In the genomic region with DNA sequence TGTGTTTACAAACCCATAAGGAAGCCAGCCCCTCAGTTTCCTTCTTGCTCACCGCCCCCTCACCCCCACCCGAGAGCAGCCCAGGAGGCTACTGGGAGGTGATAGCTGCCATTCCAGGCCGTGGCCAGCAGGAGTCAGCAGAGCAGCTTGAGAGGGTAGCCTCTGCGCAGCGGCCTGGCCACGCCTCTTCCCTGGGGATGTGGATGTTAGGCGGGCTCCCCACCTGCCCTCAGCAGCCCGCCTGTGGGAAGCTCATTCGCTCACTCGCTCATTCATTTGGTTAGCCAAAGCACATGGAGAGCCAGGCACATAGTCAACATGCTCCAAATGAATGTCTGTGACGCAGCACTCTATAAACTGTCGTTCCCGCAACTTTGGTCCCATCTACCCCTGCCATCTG, we compare ENCODE assay signal across 8 cellular contexts. TPM values are rescaled to one million over a fixed set of nuclear protein-coding genes. Genes with fewer than 3 reads are reported as not detected.
A peak's percentile ranks its signal among the peaks of the same experiment; 100 is the strongest.
DNase-seq lines count a peak whose midpoint lies in the region; ATAC-seq and TF ChIP-seq lines count a peak whose summit lies in the region.

No MANE protein-coding gene starts in this region.

- H3K4me3 ChIP-seq in DOHH2 (ENCODE audit: low read length) (no peak overlapping the region), lower leg skin (ENCODE audit: low read depth, poor library complexity, severe bottlenecking) (no peak overlapping the region)

- H3K79me2 ChIP-seq in DOHH2 (ENCODE audit: control insufficient read depth, low read length), result peaks cover 25% of the 10 kb centered on the region

- H3K9me2 ChIP-seq in DOHH2 (replicated peaks; ENCODE audit: control insufficient read depth, low read length), result no peaks in the 10 kb centered on the region

- TF ChIP-seq CTCF in DOHH2 (IDR thresholded peaks at IDR 0.05; ENCODE audit: low read depth, low read length, poor library complexity, severe bottlenecking) (peak; percentile 94), lower leg skin (IDR thresholded peaks at IDR 0.05) (peak in 1 of 3 donors; percentile 85)

- intact Hi-C loops in lower leg skin (cut with DNase I; ENCODE audit: low total_unique reads), result loop anchor here (5.0 kb wide), 1 partner anchor 94 kb away; no protein-coding TSS in a partner anchor

- TF ChIP-seq POLR2A in lower leg skin (IDR thresholded peaks at IDR 0.05), result no peak

- ATAC-seq in HG03097 (IDR thresholded peaks at IDR 0.05; ENCODE audit: low FRiP score, unreplicated experiment) (peak; percentile 70), GM19351 (IDR thresholded peaks at IDR 0.05; ENCODE audit: unreplicated experiment) (no peak)

- H3K36me3 ChIP-seq in DOHH2 (ENCODE audit: control insufficient read depth, low read length), result peaks cover 86% of the 10 kb centered on the region

- peaks cover 19% of the 10 kb centered on the region for H3F3A ChIP-seq in DOHH2 (ENCODE audit: control insufficient read depth, insufficient read depth)

- 0 out of 2 replicates have a peak overlapping the region, but pooled peaks have one; percentile 3 for H3K27ac ChIP-seq in DOHH2 (ENCODE audit: low read depth, low read length)

- no peaks in the 10 kb centered on the region for H3K27me3 ChIP-seq in DOHH2 (ENCODE audit: control insufficient read depth, low read length)

- H3K4me1 ChIP-seq in DOHH2 (ENCODE audit: control insufficient read depth, low read length), result peaks cover 45% of the 10 kb centered on the region

- H3K4me2 ChIP-seq in DOHH2 (ENCODE audit: low read length), result peak overlapping the region; percentile 14

- WGBS in lower leg skin, 2 donors, result 28 to 37% methylated on average over 13 of the region's 13 CpGs

- no peaks in the 10 kb centered on the region for H3K9me3 ChIP-seq in DOHH2 (ENCODE audit: control insufficient read depth, insufficient read depth, low read length)

- DNase-seq in NCI-H526 (lab: John Stamatoyannopoulos, UW) (peak; percentile 81 to 95), dedifferentiated amniotic fluid mesenchymal stem cell (ENCODE audit: extremely low spot score) (peak; percentile 32), lower leg skin (ENCODE audit: low spot score in 2 of 2) (peak; percentile 77 to 96)
- peak; percentile 53 to 77 for DNase-seq in activated CD4-positive, alpha-beta T cell treated with anti-CD3 and anti-CD28 coated beads, Interleukin-2, amount 50 U/mL, for 24 hours (ENCODE audit: low read depth in 1 of 2, low spot score in 1 of 2)
- DNase-seq in stimulated activated CD8-positive, alpha-beta memory T cell treated with anti-CD3 and anti-CD28 coated beads, Interleukin-15, amount 100 ng/mL, for 1 hour (ENCODE audit: low read depth), result peak; percentile 58

- H4K20me1 ChIP-seq in DOHH2 (ENCODE audit: control insufficient read depth, insufficient read depth, low read depth, low read length), result peaks cover 4% of the 10 kb centered on the region; the same call in 1 of the 2 replicates

RNA-seq across cellular contexts. Expression of gene DPM2, which starts 6.1 kb away (rescaled TPM):
- 10 to 100 TPM; 11.9 to 21.1 (median 15.8) TPM for total RNA-seq in lower leg skin

RNA-seq across cellular contexts. Expression of gene PIP5KL1, which starts 13.2 kb away (rescaled TPM):
- total RNA-seq in lower leg skin, result 10 to 100 TPM in 1 of 4 donors, 1 to 10 TPM in 3; 4.1 to 11.3 (median 8.4) TPM

RNA-seq across cellular contexts. Expression of gene ST6GALNAC4, which starts 26.9 kb away (rescaled TPM):
- total RNA-seq in lower leg skin, result 10 to 100 TPM in 2 of 4 donors, 1 to 10 TPM in 2; 4.6 to 28.5 (median 16.5) TPM

RNA-seq across cellular contexts. Expression of gene EEIG1, which starts 37.0 kb away (rescaled TPM):
- 10 to 100 TPM; 33.0 to 81.3 (median 48.9) TPM for total RNA-seq in lower leg skin

RNA-seq across cellular contexts. Expression of gene ST6GALNAC6, which starts 44.3 kb away (rescaled TPM):
- total RNA-seq in lower leg skin, result 10 to 100 TPM; 50.5 to 72.9 (median 65.6) TPM

Comparison
In these comparisons a context has a peak if more than half of its experiments do, and no peak if none do; other contexts are left out.
1. DNase-seq: peak in every context shown above with its lines; median percentile 88 in NCI-H526; 86 in lower leg skin; 65 in activated CD4-positive, alpha-beta T cell treated with anti-CD3 and anti-CD28 coated beads, Interleukin-2, amount 50 U/mL, for 24 hours; 58 in stimulated activated CD8-positive, alpha-beta memory T cell treated with anti-CD3 and anti-CD28 coated beads, Interleukin-15, amount 100 ng/mL, for 1 hour; 32 in dedifferentiated amniotic fluid mesenchymal stem cell.